In genomic region chr12:122872815-122873361, GRCh38 we compare ENCODE assay signal across 9 cellular contexts. TPM values are rescaled to one million over a fixed set of nuclear protein-coding genes. Genes with fewer than 3 reads are reported as not detected.
DNase-seq lines count a peak whose midpoint lies in the region; ATAC-seq, FAIRE-seq and TF ChIP-seq lines count a peak whose summit lies in the region.
"Had no signal": no experiment of that assay in that cellular context is flagged by ENCODE, and none has a peak within 500 bp of the region (broad histone marks: within the 10 kb centered on the region; RNA-seq: fewer than 3 reads in every experiment).

No MANE protein-coding gene starts in this region.

- H3K9me3 ChIP-seq in right atrium auricular region, result no peaks in the 10 kb centered on the region
- H3K9me3 ChIP-seq in naive thymus-derived CD4-positive, alpha-beta T cell (ENCODE audit: control insufficient read depth in 2 of 3, low read length in 3 of 3), result no peaks in the 10 kb centered on the region

- CTCF ChIA-PET in naive thymus-derived CD4-positive, alpha-beta T cell (lab: Charles Lee), result interaction anchor here (0.6 to 3.7 kb wide), 3 partner anchors 12 to 25 kb away, joined by 3 to 21 read pairs (median 5); no protein-coding TSS in a partner anchor

- no peak overlapping the region for H3K4me3 ChIP-seq in right atrium auricular region
- H3K4me3 ChIP-seq in naive thymus-derived CD4-positive, alpha-beta T cell (ENCODE audit: low read length), result peak overlapping the region; percentile 50

- peaks cover 0 to 90% of the 10 kb centered on the region in 2 donors for H3K4me1 ChIP-seq in right atrium auricular region
- H3K4me1 ChIP-seq in naive thymus-derived CD4-positive, alpha-beta T cell (ENCODE audit: control insufficient read depth in 2 of 2, insufficient read depth in 2 of 2, low read length in 2 of 2), result peaks cover 35 to 58% of the 10 kb centered on the region in 2 donors

- POLR2A ChIA-PET in naive thymus-derived CD4-positive, alpha-beta T cell (lab: Charles Lee), result interaction anchor here (1.2 to 3.2 kb wide), 6 partner anchors 11 to 360 kb away, joined by 4 to 32 read pairs (median 8); partner anchors contain the start of genes MPHOSPH9, MTRFR and VPS37B

- DNase-seq in right atrium auricular region (ENCODE audit: low spot score), result no peak
- DNase-seq in Right ventricle myocardium superior, result no peak
- no peak for DNase-seq in naive thymus-derived CD4-positive, alpha-beta T cell
- no peak for DNase-seq in 8988T
- DNase-seq in HTR-8/SVneo (ENCODE audit: insufficient read length, low spot score), result no peak
- DNase-seq in stimulated activated CD4-positive, alpha-beta T cell treated with anti-CD3 and anti-CD28 coated beads, Interleukin-4, amount 100 ng/mL, for 24 hours, result no peak
- DNase-seq in amygdala (lab: John Stamatoyannopoulos, UW), result no peak
- DNase-seq: DMS53 had no signal

- H3K27ac Mint-ChIP-seq in naive thymus-derived CD4-positive, alpha-beta T cell, result peak overlapping the region in 8 of 9 donors; percentile 57 to 91 (median 86)

- H3K27me3 Mint-ChIP-seq in naive thymus-derived CD4-positive, alpha-beta T cell, result peaks cover 0 to 13% (median 0%) of the 10 kb centered on the region in 5 donors

- peaks cover 54 to 90% (median 75%) of the 10 kb centered on the region in 7 donors for H3K4me1 Mint-ChIP-seq in naive thymus-derived CD4-positive, alpha-beta T cell

- H3K9me3 Mint-ChIP-seq in naive thymus-derived CD4-positive, alpha-beta T cell, result no peaks in the 10 kb centered on the region

- H3K27ac ChIP-seq in right atrium auricular region, result peak overlapping the region; percentile 74 to 78
- H3K27ac ChIP-seq in cingulate gyrus (ENCODE audit: low read depth, low read length), result peak overlapping the region; percentile 82
- no peak overlapping the region for H3K27ac ChIP-seq in naive thymus-derived CD4-positive, alpha-beta T cell (ENCODE audit: low read depth, low read length)

- no peak for ATAC-seq in Right ventricle myocardium superior (ENCODE audit: poor library complexity)
- ATAC-seq in naive thymus-derived CD4-positive, alpha-beta T cell, result no peak

- H3K4me3 Mint-ChIP-seq in naive thymus-derived CD4-positive, alpha-beta T cell, result peak overlapping the region in 9 of 10 donors; percentile 52 to 96 (median 89)

- no peak for TF ChIP-seq CTCF in right atrium auricular region (IDR thresholded peaks at IDR 0.05)

- H3K36me3 ChIP-seq in right atrium auricular region, result peaks cover 24% of the 10 kb centered on the region
- peaks cover 14 to 31% (median 21%) of the 10 kb centered on the region in 3 experiments for H3K36me3 ChIP-seq in naive thymus-derived CD4-positive, alpha-beta T cell (ENCODE audit: control insufficient read depth in 2 of 3, insufficient read depth in 3 of 3, low read length in 3 of 3)

- H3K27me3 ChIP-seq in right atrium auricular region, result no peaks in the 10 kb centered on the region
- H3K27me3 ChIP-seq in naive thymus-derived CD4-positive, alpha-beta T cell (ENCODE audit: control insufficient read depth in 2 of 2, insufficient read depth in 2 of 2, low read length in 2 of 2), result no peaks in the 10 kb centered on the region

- peaks cover 3 to 38% (median 14%) of the 10 kb centered on the region in 5 donors for H3K36me3 Mint-ChIP-seq in naive thymus-derived CD4-positive, alpha-beta T cell

- no peak for FAIRE-seq in HTR-8/SVneo (lab: Jason Lieb, UNC)

- intact Hi-C loops in Right ventricle myocardium superior (cut with DNase I), result no loop called here
- intact Hi-C loops in naive thymus-derived CD4-positive, alpha-beta T cell (cut with micrococcal nuclease), result loop anchor here (2.0 to 5.0 kb wide), 2 partner anchors 14 to 36 kb away; partner anchors contain the start of gene HIP1R (in 1 of the 2)

RNA-seq across cellular contexts. Expression of gene VPS37B, which starts 23.0 kb away (rescaled TPM):
- total RNA-seq in right atrium auricular region (10 to 100 TPM; 28.5 to 41.1 TPM), Right ventricle myocardium superior (23.9 TPM)
- 100 to 1,000 TPM in 1 of 5 experiments, 10 to 100 TPM in 4; 25.3 to 101 (median 30.1) TPM for total RNA-seq in naive thymus-derived CD4-positive, alpha-beta T cell
- polyA plus RNA-seq in naive thymus-derived CD4-positive, alpha-beta T cell, result 10 to 100 TPM; 16.5 to 16.9 TPM

RNA-seq across cellular contexts. Expression of gene HIP1R, which starts 37.6 kb away (rescaled TPM):
- total RNA-seq in right atrium auricular region (10 to 100 TPM; 32.4 to 43.8 TPM), Right ventricle myocardium superior (12.9 TPM)
- total RNA-seq in naive thymus-derived CD4-positive, alpha-beta T cell, result 100 to 1,000 TPM in 3 of 5 experiments, 10 to 100 TPM in 2; 25.8 to 162 (median 111) TPM
- 10 to 100 TPM in 1 of 2 donors, 1 to 10 TPM in 1; 7.0 to 25.3 TPM for polyA plus RNA-seq in naive thymus-derived CD4-positive, alpha-beta T cell
